ENCODE assay signal across 25 cellular contexts in the genomic region with DNA sequence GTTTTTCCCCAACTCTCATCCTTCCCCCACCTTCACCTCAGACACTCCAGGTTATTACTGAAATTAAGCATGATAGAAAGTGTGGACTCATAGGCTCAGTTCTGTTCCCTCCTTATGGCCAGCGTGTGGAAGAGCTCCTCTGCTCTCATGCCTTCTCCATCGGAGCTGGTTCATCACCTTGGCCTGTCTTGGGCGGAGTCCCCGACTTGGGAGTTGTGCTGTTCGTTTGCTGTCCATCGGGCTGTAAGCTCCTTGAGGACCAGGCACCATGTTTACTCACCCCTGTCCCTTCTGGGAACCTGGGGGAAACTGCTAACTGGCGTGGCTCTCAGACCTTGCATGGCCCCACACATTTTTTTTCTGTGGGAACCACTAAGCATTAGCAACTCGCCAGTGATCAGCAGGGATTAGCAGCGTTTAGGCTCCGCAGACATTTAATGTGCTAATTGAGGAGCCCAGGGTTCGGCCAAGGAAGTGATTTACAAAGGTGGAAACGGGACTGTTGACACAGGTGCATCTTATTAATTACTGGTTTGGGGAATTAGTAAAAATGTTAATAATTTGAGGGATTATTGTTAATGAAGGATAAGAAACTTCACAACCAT.
"Had no signal": no experiment of that assay in that cellular context is flagged by ENCODE, and none has a peak within 500 bp of the region (broad histone marks: within the 10 kb centered on the region; RNA-seq: fewer than 3 reads in every experiment).

No MANE protein-coding gene starts in this region.

- H3K9ac ChIP-seq: parathyroid adenoma had no signal

- H3K27me3 ChIP-seq: dorsolateral prefrontal cortex, esophagus muscularis mucosa, foreskin keratinocyte, gastroesophageal sphincter, heart left ventricle, hepatocyte, left lung, testis, tibial artery had no signal

- H3K4me1 ChIP-seq: foreskin keratinocyte, left lung, parathyroid adenoma, testis had no signal

- H3K4me3 ChIP-seq: dorsolateral prefrontal cortex, esophagus muscularis mucosa, gastroesophageal sphincter, heart left ventricle, hepatocyte, left lung, mucosa of descending colon, testis, tibial artery had no signal

- H3K36me3 ChIP-seq: esophagus muscularis mucosa, gastroesophageal sphincter, heart left ventricle, left lung, tibial artery had no signal

- H2AFZ ChIP-seq: hepatocyte, parathyroid adenoma had no signal

- H3K27ac ChIP-seq: dorsolateral prefrontal cortex, epithelial cell of prostate, esophagus muscularis mucosa, foreskin keratinocyte, heart left ventricle, hepatocyte, left lung, parathyroid adenoma, testis had no signal

- FAIRE-seq: colon, islet of Langerhans had no signal

- DNase-seq: dorsolateral prefrontal cortex; effector CD4-positive, alpha-beta T cell; foreskin keratinocyte; heart left ventricle; left cardiac atrium; left lung; mesenchymal stem cell; mucosa of descending colon; naive B cell; stimulated activated CD4-positive, alpha-beta T cell treated with anti-CD3 and anti-CD28 coated beads, Interleukin-2, amount 100 ng/mL, for 24 hours; stimulated activated CD4-positive, alpha-beta T cell treated with anti-CD3 and anti-CD28 coated beads, Interleukin-4, amount 100 ng/mL, for 24 hours; stimulated activated naive CD4-positive, alpha-beta T cell treated with Interleukin-2 at 50 U/mL for 16 hours; substantia nigra; testis; tibial artery had no signal

- H3K9me3 ChIP-seq: esophagus muscularis mucosa, gastroesophageal sphincter, heart left ventricle, left lung, mucosa of descending colon, testis, tibial artery had no signal

- H3K79me2 ChIP-seq: hepatocyte, parathyroid adenoma had no signal

- H3K4me2 ChIP-seq: hepatocyte had no signal

- ATAC-seq: foreskin keratinocyte; gastroesophageal sphincter; left cardiac atrium; left lung; mucosa of descending colon; natural killer cell treated with Interleukin-12 subunit alpha and Interleukin-12 subunit beta and Interleukin-15 and Interleukin-18, amount 100 ng/mL, for 72 hours; sciatic nerve; stimulated activated effector memory CD8-positive, alpha-beta T cell treated with anti-CD3 and anti-CD28 coated beads, Interleukin-12 subunit alpha, Interleukin-12 subunit beta, amount 100 ng/mL, for 72 hours had no signal
